9 cellular contexts compared by ENCODE assay signal in genomic region chr15:31361764-31362120, GRCh38. TPM values are rescaled to one million over a fixed set of nuclear protein-coding genes. Genes with fewer than 3 reads are reported as not detected.
DNase-seq lines count a peak whose midpoint lies in the region; ATAC-seq and TF ChIP-seq lines count a peak whose summit lies in the region.
"Had no signal": no experiment of that assay in that cellular context is flagged by ENCODE, and none has a peak within 500 bp of the region (broad histone marks: within the 10 kb centered on the region; RNA-seq: fewer than 3 reads in every experiment).

No MANE protein-coding gene starts in this region.

- DNase-seq in activated T-cell treated with anti-CD3 and anti-CD28 coated beads, Interleukin-2, amount 50 U/mL, for 4 hours = no peak
- DNase-seq in activated T-cell treated with anti-CD3 and anti-CD28 coated beads, Interleukin-2, amount 50 U/mL, for 48 hours = no peak
- DNase-seq in SK-N-MC (ENCODE audit: low read depth, low spot score) (no peak), hepatocyte (ENCODE audit: low spot score) (no peak), thyroid gland (no peak), osteocyte (ENCODE audit: extremely low spot score, unreplicated experiment) (no peak), LoVo (ENCODE audit: low spot score) (no peak)
- DNase-seq: NCI-H774 had no signal

- H3K4me1 ChIP-seq in hepatocyte (ENCODE audit: insufficient read depth) = peaks cover 65% of the 10 kb centered on the region
- peaks cover 95 to 100% of the 10 kb centered on the region in 2 donors for H3K4me1 ChIP-seq in thyroid gland

- TF ChIP-seq CTCF in hepatocyte (IDR thresholded peaks at IDR 0.05; ENCODE audit: poor library complexity) (no peak), thyroid gland (IDR thresholded peaks at IDR 0.05) (no peak), osteocyte (IDR thresholded peaks at IDR 0.05) (no peak)

- no peak for ATAC-seq in activated T-cell treated with anti-CD3 and anti-CD28 coated beads, Interleukin-2, amount 50 U/mL, for 4 hours
- no peak for ATAC-seq in HG02678 (IDR thresholded peaks at IDR 0.05; ENCODE audit: unreplicated experiment)

- no peak for TF ChIP-seq POLR2A in thyroid gland (IDR thresholded peaks at IDR 0.05)

- peak overlapping the region; percentile 8 for H3K9ac ChIP-seq in SK-N-MC (ENCODE audit: insufficient read length)

- no peak overlapping the region for H2AFZ ChIP-seq in hepatocyte

- H3K27me3 ChIP-seq in hepatocyte (no peaks in the 10 kb centered on the region), thyroid gland (no peaks in the 10 kb centered on the region)

- H3K4me2 ChIP-seq in hepatocyte = no peak overlapping the region

- H3K4me3 Mint-ChIP-seq in activated T-cell treated with anti-CD3 and anti-CD28 coated beads, Interleukin-2, amount 50 U/mL, for 4 hours = peak overlapping the region; percentile 72
- no peak overlapping the region for H3K4me3 Mint-ChIP-seq in osteocyte (ENCODE audit: unreplicated experiment)

- no peaks in the 10 kb centered on the region for H3K9me3 Mint-ChIP-seq in activated T-cell treated with anti-CD3 and anti-CD28 coated beads, Interleukin-2, amount 50 U/mL, for 4 hours
- H3K9me3 Mint-ChIP-seq in osteocyte (ENCODE audit: unreplicated experiment) = no peaks in the 10 kb centered on the region

- peak overlapping the region; percentile 74 for H3K27ac ChIP-seq in SK-N-MC
- H3K27ac ChIP-seq in hepatocyte = peak overlapping the region; percentile 62
- peak overlapping the region; percentile 96 to 100 (median 100) for H3K27ac ChIP-seq in thyroid gland

- H3K79me2 ChIP-seq in hepatocyte = peaks cover 95% of the 10 kb centered on the region

- peaks cover 97% of the 10 kb centered on the region for H3K4me1 Mint-ChIP-seq in activated T-cell treated with anti-CD3 and anti-CD28 coated beads, Interleukin-2, amount 50 U/mL, for 4 hours (ENCODE audit: low read depth)
- peaks cover 57% of the 10 kb centered on the region for H3K4me1 Mint-ChIP-seq in osteocyte (ENCODE audit: unreplicated experiment)

- no peaks in the 10 kb centered on the region for H3K27me3 Mint-ChIP-seq in activated T-cell treated with anti-CD3 and anti-CD28 coated beads, Interleukin-2, amount 50 U/mL, for 4 hours (ENCODE audit: low read depth)
- no peaks in the 10 kb centered on the region for H3K27me3 Mint-ChIP-seq in osteocyte (ENCODE audit: unreplicated experiment)

- H3K4me3 ChIP-seq in SK-N-MC = peak overlapping the region; percentile 61
- no peak overlapping the region for H3K4me3 ChIP-seq in hepatocyte
- H3K4me3 ChIP-seq in thyroid gland (replicated peaks in 1 of 3) = no peak overlapping the region

- H3K36me3 ChIP-seq in SK-N-MC (ENCODE audit: insufficient read depth, low read length) = no peaks in the 10 kb centered on the region
- no peaks in the 10 kb centered on the region for H3K36me3 ChIP-seq in hepatocyte (replicated peaks; ENCODE audit: insufficient read depth, low read depth)
- H3K36me3 ChIP-seq in thyroid gland = no peaks in the 10 kb centered on the region

- WGBS in hepatocyte (ENCODE audit: low lambda C conversion rate, missing lambda C conversion rate) = no CpG with 5 or more reads among the region's 2 CpGs
- 32 to 36% methylated on average over 2 of the region's 2 CpGs for WGBS in thyroid gland, 2 donors

- H3K9me3 ChIP-seq in SK-N-MC (ENCODE audit: low read depth, low read length) (no peaks in the 10 kb centered on the region), hepatocyte (ENCODE audit: low read depth) (no peaks in the 10 kb centered on the region), thyroid gland (no peaks in the 10 kb centered on the region)

- H3K27ac Mint-ChIP-seq in osteocyte (ENCODE audit: unreplicated experiment) = no peak overlapping the region

- H3K9me2 ChIP-seq in hepatocyte (replicated peaks; ENCODE audit: insufficient read depth) = no peaks in the 10 kb centered on the region

- intact Hi-C loops in thyroid gland (cut with DNase I) = no loop called here

- peaks cover 61% of the 10 kb centered on the region for H4K20me1 ChIP-seq in hepatocyte (ENCODE audit: insufficient read depth, poor library complexity, severe bottlenecking)

- H3K36me3 Mint-ChIP-seq in activated T-cell treated with anti-CD3 and anti-CD28 coated beads, Interleukin-2, amount 50 U/mL, for 4 hours (ENCODE audit: insufficient read depth) = peaks cover 5% of the 10 kb centered on the region
- H3K36me3 Mint-ChIP-seq in osteocyte (ENCODE audit: unreplicated experiment) = peaks cover 3% of the 10 kb centered on the region

RNA-seq across cellular contexts. Expression of gene KLF13, which starts 35.1 kb away (rescaled TPM):
- 10 to 100 TPM; 75.0 to 82.8 (median 81.8) TPM for total RNA-seq in activated T-cell treated with anti-CD3 and anti-CD28 coated beads, Interleukin-2, amount 50 U/mL, for 4 hours
- total RNA-seq in hepatocyte (35.4 and 51.2 TPM in 2 replicates), thyroid gland (100 to 1,000 TPM in 2 of 4 donors, 10 to 100 TPM in 2; 84.0 to 117 (median 97.6) TPM), osteocyte (54.5 and 57.7 TPM in 2 replicates)
- polyA plus RNA-seq in hepatocyte = 27.3 and 32.7 TPM in 2 replicates
